Comparison of ENCODE assay signal across 1 cellular context in genomic region chr19:3073931-3074595, GRCh38.
A peak's percentile ranks its signal among the peaks of the same experiment; 100 is the strongest.
TF ChIP-seq lines count a peak whose summit lies in the region.

No MANE protein-coding gene starts in this region.

TF ChIP-seq in HepG2, 621 proteins besides CTCF, POLR2A, EP300 and RAD21:
- TF ChIP-seq HNF1B (CRISPR knock-in tag; IDR thresholded peaks at IDR 0.05) (0 out of 2 replicates have a peak, but pooled peaks have one; percentile 14), ZNF768 (CRISPR knock-in tag; IDR thresholded peaks at IDR 0.05) (peak; percentile 93), ZNF850 (CRISPR knock-in tag; conservative IDR thresholded peaks at IDR 0.05) (no peak), STAG1 (CRISPR knock-in tag; IDR thresholded peaks at IDR 0.05) (peak; percentile 74), SMC3 (IDR thresholded peaks at IDR 0.05; ENCODE audit: low read length) (peak; percentile 19; the same call in 1 of the 2 replicates)
